In the genomic region with DNA sequence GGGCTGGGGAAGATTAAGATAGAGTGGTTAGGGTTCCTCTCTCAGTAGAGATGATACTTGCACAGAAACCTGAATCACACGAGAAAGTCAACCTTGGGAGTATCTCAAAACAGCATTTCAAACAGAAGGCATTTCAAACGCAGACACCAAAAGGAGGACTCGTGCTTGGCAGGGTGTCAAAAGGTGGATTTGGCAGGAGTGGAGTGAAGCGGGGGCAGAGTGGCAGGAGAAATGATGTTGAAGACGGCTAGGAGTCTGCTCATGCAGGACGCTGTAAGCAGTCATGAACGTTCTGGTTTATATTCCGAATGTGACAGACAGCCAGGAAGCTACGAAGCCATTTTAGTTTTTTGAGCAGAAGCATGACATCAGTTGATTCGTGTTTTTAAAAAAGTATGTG, we compare ENCODE assay signal across 1 cellular context. TPM values are rescaled to one million over a fixed set of nuclear protein-coding genes. Genes with fewer than 3 reads are reported as not detected.
"Had no signal": no experiment of that assay in that cellular context is flagged by ENCODE, and none has a peak within 500 bp of the region (broad histone marks: within the 10 kb centered on the region; RNA-seq: fewer than 3 reads in every experiment).

No MANE protein-coding gene starts in this region.

RNA-seq across cellular contexts. Expression of a gene that starts 18.5 kb away (rescaled TPM):
- total RNA-seq: PC-3 had no signal
